In genomic region chrX:110944793-110945466, GRCh38 we compare ENCODE assay signal across 13 cellular contexts.
DNase-seq lines count a peak whose midpoint lies in the region; ATAC-seq and TF ChIP-seq lines count a peak whose summit lies in the region.
"Had no signal": no experiment of that assay in that cellular context is flagged by ENCODE, and none has a peak within 500 bp of the region (broad histone marks: within the 10 kb centered on the region; RNA-seq: fewer than 3 reads in every experiment).

No MANE protein-coding gene starts in this region.

- no peak for TF ChIP-seq CTCF in esophagus squamous epithelium (IDR thresholded peaks at IDR 0.05)

- H3K27me3 ChIP-seq in esophagus squamous epithelium = peaks cover 0 to 9% (median 3%) of the 10 kb centered on the region in 4 donors
- peaks cover 19% of the 10 kb centered on the region for H3K27me3 ChIP-seq in neuron (ENCODE audit: insufficient read depth, low read length)

- no peak for TF ChIP-seq POLR2A in esophagus squamous epithelium (IDR thresholded peaks at IDR 0.05)

- DNase-seq in G401 (ENCODE audit: low spot score) (peak; percentile 7), NCI-H69 (lab: John Stamatoyannopoulos, UW) (peak; percentile 73), esophagus squamous epithelium (lab: John Stamatoyannopoulos, UW) (no peak), SIG-M5 (lab: John Stamatoyannopoulos, UW) (no peak), activated gamma-delta T cell treated with Interleukin-2 at 50 U/mL for 16 hours (no peak)
- no peak for DNase-seq in activated CD4-positive, CD25-positive, alpha-beta regulatory T cell treated with anti-CD3 and anti-CD28 coated beads, Interleukin-2, amount 50 U/mL, for 72 hours
- DNase-seq: activated CD8-positive, alpha-beta T cell treated with anti-CD3 and anti-CD28 coated beads for 36 hours; GM23248; kidney glomerular epithelial cell had no signal

- H3K27ac ChIP-seq in esophagus squamous epithelium = no peak overlapping the region
- H3K27ac ChIP-seq: GM23248, KMS-11 had no signal

- intact Hi-C loops in esophagus squamous epithelium (cut with DNase I) = no loop called here

- in situ Hi-C loops in G401 (cut with HindIII; ENCODE audit: low sequenced_read_pairs) = no loop called here

- WGBS in esophagus squamous epithelium, 2 donors = 12 to 32% methylated on average over 4 to 13 of the region's 19 CpGs

- no peak for ATAC-seq in GM21360 (IDR thresholded peaks at IDR 0.05; ENCODE audit: unreplicated experiment)
- ATAC-seq: activated CD8-positive, alpha-beta T cell treated with anti-CD3 and anti-CD28 coated beads for 36 hours; activated naive CD4-positive, alpha-beta T cell treated with anti-CD3 and anti-CD28 coated beads, Interleukin-2, amount 50 U/mL, for 72 hours had no signal

- H3K9me3 ChIP-seq in esophagus squamous epithelium = no peaks in the 10 kb centered on the region
- no peaks in the 10 kb centered on the region for H3K9me3 ChIP-seq in neuron (ENCODE audit: low read length)

- peak overlapping the region in 3 of 4 donors; percentile 26 to 51 (median 31) for H3K4me3 ChIP-seq in esophagus squamous epithelium
- H3K4me3 ChIP-seq in neuron (ENCODE audit: low read length) = peak overlapping the region; percentile 5
- H3K4me3 ChIP-seq: GM23248 had no signal

- H3K4me1 ChIP-seq in esophagus squamous epithelium (peaks cover 0 to 15% (median 0%) of the 10 kb centered on the region in 3 donors), neuron (ENCODE audit: insufficient read depth, low read length) (no peaks in the 10 kb centered on the region)

- no peaks in the 10 kb centered on the region for H3K36me3 ChIP-seq in esophagus squamous epithelium
- H3K36me3 ChIP-seq in neuron (ENCODE audit: insufficient read depth, low read length) = no peaks in the 10 kb centered on the region

- H2AFZ ChIP-seq in neuron (ENCODE audit: low read depth, low read length) = no peak overlapping the region
- H2AFZ ChIP-seq: GM23248 had no signal

Comparison
In these comparisons a context has a peak if more than half of its experiments do, and no peak if none do; other contexts are left out.
1. DNase-seq: peak in G401 (single experiment) and NCI-H69 (single experiment); none in esophagus squamous epithelium (single experiment), activated CD4-positive, CD25-positive, alpha-beta regulatory T cell treated with anti-CD3 and anti-CD28 coated beads, Interleukin-2, amount 50 U/mL, for 72 hours (single experiment), SIG-M5 (single experiment) and activated gamma-delta T cell treated with Interleukin-2 at 50 U/mL for 16 hours (single experiment).